9 cellular contexts compared by ENCODE assay signal in genomic region chr17:38797828-38798227, GRCh38. TPM values are rescaled to one million over a fixed set of nuclear protein-coding genes. Genes with fewer than 3 reads are reported as not detected.
DNase-seq lines count a peak whose midpoint lies in the region; ATAC-seq and TF ChIP-seq lines count a peak whose summit lies in the region.
"Had no signal": no experiment of that assay in that cellular context is flagged by ENCODE, and none has a peak within 500 bp of the region (broad histone marks: within the 10 kb centered on the region; RNA-seq: fewer than 3 reads in every experiment).

No MANE protein-coding gene starts in this region.

- H3K36me3 Mint-ChIP-seq in activated CD4-positive, alpha-beta T cell treated with anti-CD3 and anti-CD28 coated beads for 36 hours (ENCODE audit: low read depth), result peaks cover 38% of the 10 kb centered on the region
- H3K36me3 Mint-ChIP-seq in activated T-helper 17 cell treated with anti-CD3 and anti-CD28 coated beads, Interleukin-2, amount 50 U/mL, for 72 hours (ENCODE audit: low read depth), result peaks cover 69% of the 10 kb centered on the region

- intact Hi-C loops in activated CD4-positive, alpha-beta T cell treated with anti-CD3 and anti-CD28 coated beads for 36 hours (cut with DNase I, micrococcal nuclease), result loop anchor here (2.0 kb wide), 2 partner anchors 45 to 1189 kb away; partner anchors contain the start of genes PSMB3 (in 1 of the 2) and SYNRG (in 1 of the 2)

- TF ChIP-seq CTCF in GM10266 (IDR thresholded peaks at IDR 0.05; ENCODE audit: control insufficient read depth, insufficient read depth, low read depth, missing control alignments), result no peak

- H3K4me1 ChIP-seq in iPS-18a (ENCODE audit: control insufficient read depth, low read depth, low read length), result peaks cover 19% of the 10 kb centered on the region

- no peak overlapping the region for H3K27ac ChIP-seq in iPS-18a (ENCODE audit: low read length)

- H3K9me3 ChIP-seq in iPS-18a (ENCODE audit: control insufficient read depth, low read depth, low read length), result no peaks in the 10 kb centered on the region

- POLR2A ChIA-PET in activated CD4-positive, alpha-beta T cell treated with anti-CD3 and anti-CD28 coated beads for 36 hours (lab: Charles Lee), result interaction anchor here (0.5 kb wide), 1 partner anchor 667 kb away, joined by 6 read pairs; no protein-coding TSS in a partner anchor
- POLR2A ChIA-PET in HEK293T (lab: Yijun Ruan, JAX), result interaction anchor here (2.1 kb wide), 1 partner anchor 46 kb away, joined by 8 read pairs; the partner anchor contains the start of gene PSMB3

- H3K4me3 ChIP-seq in iPS-18a (ENCODE audit: low read length), result peak overlapping the region; percentile 69

- peak overlapping the region; percentile 99 for H3K4me3 Mint-ChIP-seq in activated CD4-positive, alpha-beta T cell treated with anti-CD3 and anti-CD28 coated beads for 36 hours
- peak overlapping the region; percentile 94 for H3K4me3 Mint-ChIP-seq in activated T-helper 17 cell treated with anti-CD3 and anti-CD28 coated beads, Interleukin-2, amount 50 U/mL, for 72 hours
- peak overlapping the region; percentile 90 to 96 for H3K4me3 Mint-ChIP-seq in stimulated activated naive CD8-positive, alpha-beta T cell treated with anti-CD3 and anti-CD28 coated beads, Interleukin-15, amount 100 ng/mL, for 72 hours

- no peak for ATAC-seq in activated CD4-positive, alpha-beta T cell treated with anti-CD3 and anti-CD28 coated beads for 36 hours
- no peak for ATAC-seq in activated T-helper 17 cell treated with anti-CD3 and anti-CD28 coated beads, Interleukin-2, amount 50 U/mL, for 72 hours (replicated peaks)
- ATAC-seq in stimulated activated naive CD8-positive, alpha-beta T cell treated with anti-CD3 and anti-CD28 coated beads, Interleukin-15, amount 100 ng/mL, for 72 hours, result no peak

- peaks cover 36% of the 10 kb centered on the region for H3K4me1 Mint-ChIP-seq in activated CD4-positive, alpha-beta T cell treated with anti-CD3 and anti-CD28 coated beads for 36 hours
- H3K4me1 Mint-ChIP-seq in activated T-helper 17 cell treated with anti-CD3 and anti-CD28 coated beads, Interleukin-2, amount 50 U/mL, for 72 hours, result peaks cover 38% of the 10 kb centered on the region
- peaks cover 51% of the 10 kb centered on the region for H3K4me1 Mint-ChIP-seq in stimulated activated naive CD8-positive, alpha-beta T cell treated with anti-CD3 and anti-CD28 coated beads, Interleukin-15, amount 100 ng/mL, for 72 hours

- no peaks in the 10 kb centered on the region for H3K9me3 Mint-ChIP-seq in activated CD4-positive, alpha-beta T cell treated with anti-CD3 and anti-CD28 coated beads for 36 hours (ENCODE audit: low read depth)
- no peaks in the 10 kb centered on the region for H3K9me3 Mint-ChIP-seq in activated T-helper 17 cell treated with anti-CD3 and anti-CD28 coated beads, Interleukin-2, amount 50 U/mL, for 72 hours
- no peaks in the 10 kb centered on the region for H3K9me3 Mint-ChIP-seq in stimulated activated naive CD8-positive, alpha-beta T cell treated with anti-CD3 and anti-CD28 coated beads, Interleukin-15, amount 100 ng/mL, for 72 hours

- H3K36me3 ChIP-seq in iPS-18a (ENCODE audit: control insufficient read depth, low read depth, low read length), result peaks cover 33% of the 10 kb centered on the region

- DNase-seq in activated CD4-positive, alpha-beta T cell treated with anti-CD3 and anti-CD28 coated beads for 36 hours, result no peak
- no peak for DNase-seq in activated CD4-positive, alpha-beta T cell treated with anti-CD3 and anti-CD28 coated beads for 4 hours
- DNase-seq in stimulated activated naive CD8-positive, alpha-beta T cell treated with anti-CD3 and anti-CD28 coated beads, Interleukin-15, amount 100 ng/mL, for 72 hours, result no peak
- DNase-seq in GM10266 (ENCODE audit: extremely low spot score) (no peak), HEK293T (ENCODE audit: extremely low spot score) (no peak), AML-193 (lab: John Stamatoyannopoulos, UW) (no peak)
- DNase-seq: C1 segment of cervical spinal cord had no signal

- no peak overlapping the region for H3K9ac ChIP-seq in iPS-18a (ENCODE audit: low read length)

- no peaks in the 10 kb centered on the region for H3K27me3 Mint-ChIP-seq in activated CD4-positive, alpha-beta T cell treated with anti-CD3 and anti-CD28 coated beads for 36 hours
- no peaks in the 10 kb centered on the region for H3K27me3 Mint-ChIP-seq in activated T-helper 17 cell treated with anti-CD3 and anti-CD28 coated beads, Interleukin-2, amount 50 U/mL, for 72 hours
- no peaks in the 10 kb centered on the region for H3K27me3 Mint-ChIP-seq in stimulated activated naive CD8-positive, alpha-beta T cell treated with anti-CD3 and anti-CD28 coated beads, Interleukin-15, amount 100 ng/mL, for 72 hours

- CTCF ChIA-PET in activated CD4-positive, alpha-beta T cell treated with anti-CD3 and anti-CD28 coated beads for 36 hours (lab: Charles Lee), result interaction anchor here (0.5 to 1.3 kb wide), 7 partner anchors 20 to 467 kb away, joined by 3 to 6 read pairs (median 3); no protein-coding TSS in a partner anchor
- CTCF ChIA-PET in HEK293T (lab: Yijun Ruan, JAX), result no interaction called here

- H3K27me3 ChIP-seq in iPS-18a (ENCODE audit: control insufficient read depth, insufficient read depth, low read length), result no peaks in the 10 kb centered on the region

- H3K27ac Mint-ChIP-seq in activated CD4-positive, alpha-beta T cell treated with anti-CD3 and anti-CD28 coated beads for 36 hours, result peak overlapping the region; percentile 94
- H3K27ac Mint-ChIP-seq in activated T-helper 17 cell treated with anti-CD3 and anti-CD28 coated beads, Interleukin-2, amount 50 U/mL, for 72 hours, result peak overlapping the region; percentile 93
- H3K27ac Mint-ChIP-seq in stimulated activated naive CD8-positive, alpha-beta T cell treated with anti-CD3 and anti-CD28 coated beads, Interleukin-15, amount 100 ng/mL, for 72 hours, result peak overlapping the region; percentile 81 to 91

TF ChIP-seq in HEK293T, 16 proteins besides CTCF, POLR2A, EP300 and RAD21:
- no peak for TF ChIP-seq ZNF384 (IDR thresholded peaks at IDR 0.05)
- TF ChIP-seq FOXK2 (IDR thresholded peaks at IDR 0.05), result no peak
- no peak for TF ChIP-seq SUZ12 (IDR thresholded peaks at IDR 0.05)
- TF ChIP-seq HDGF (IDR thresholded peaks at IDR 0.05; ENCODE audit: borderline replicate concordance), result no peak
- TF ChIP-seq BHLHE40 (IDR thresholded peaks at IDR 0.05; ENCODE audit: borderline replicate concordance), result no peak
- TF ChIP-seq NFRKB (IDR thresholded peaks at IDR 0.05), result no peak
- no peak for TF ChIP-seq LEF1 (IDR thresholded peaks at IDR 0.05; ENCODE audit: borderline replicate concordance)
- TF ChIP-seq L3MBTL2 (conservative IDR thresholded peaks at IDR 0.05), result no peak
- no peak for TF ChIP-seq FOXA1 (IDR thresholded peaks at IDR 0.05)
- no peak for TF ChIP-seq PKNOX1 (IDR thresholded peaks at IDR 0.05)
- TF ChIP-seq TARDBP (IDR thresholded peaks at IDR 0.05), result no peak
- TF ChIP-seq ELF4 (IDR thresholded peaks at IDR 0.05), result no peak
- no peak for TF ChIP-seq SP1 (IDR thresholded peaks at IDR 0.05)
- no peak for TF ChIP-seq FOXM1 (IDR thresholded peaks at IDR 0.05; ENCODE audit: borderline replicate concordance)
- no peak for TF ChIP-seq ARNT (IDR thresholded peaks at IDR 0.05)
- TF ChIP-seq CTBP1 (IDR thresholded peaks at IDR 0.05; ENCODE audit: borderline replicate concordance), result no peak

RNA-seq across cellular contexts. Expression of gene PIP4K2B, which starts 1.5 kb away (rescaled TPM):
- total RNA-seq in activated CD4-positive, alpha-beta T cell treated with anti-CD3 and anti-CD28 coated beads for 36 hours, result 10 to 100 TPM; 36.3 to 41.6 TPM
- 10 to 100 TPM; 37.1 to 43.8 TPM for total RNA-seq in activated T-helper 17 cell treated with anti-CD3 and anti-CD28 coated beads, Interleukin-2, amount 50 U/mL, for 72 hours

RNA-seq across cellular contexts. Expression of gene CWC25, which starts 27.3 kb away (rescaled TPM):
- 10 to 100 TPM; 23.3 to 24.0 TPM for total RNA-seq in activated CD4-positive, alpha-beta T cell treated with anti-CD3 and anti-CD28 coated beads for 36 hours
- 10 to 100 TPM; 28.1 to 37.1 TPM for total RNA-seq in activated T-helper 17 cell treated with anti-CD3 and anti-CD28 coated beads, Interleukin-2, amount 50 U/mL, for 72 hours

RNA-seq across cellular contexts. Expression of gene PSMB3, which starts 45.3 kb away (rescaled TPM):
- total RNA-seq in activated CD4-positive, alpha-beta T cell treated with anti-CD3 and anti-CD28 coated beads for 36 hours, result 100 to 1,000 TPM; 337 to 396 TPM
- total RNA-seq in activated T-helper 17 cell treated with anti-CD3 and anti-CD28 coated beads, Interleukin-2, amount 50 U/mL, for 72 hours, result 100 to 1,000 TPM; 235 to 375 TPM

RNA-seq across cellular contexts. Expression of gene PCGF2, which starts 49.7 kb away (rescaled TPM):
- total RNA-seq in activated CD4-positive, alpha-beta T cell treated with anti-CD3 and anti-CD28 coated beads for 36 hours, result 1 to 10 TPM; 1.6 to 1.7 TPM
- total RNA-seq in activated T-helper 17 cell treated with anti-CD3 and anti-CD28 coated beads, Interleukin-2, amount 50 U/mL, for 72 hours, result 1 to 10 TPM; 1.6 to 4.3 TPM

RNA-seq across cellular contexts. Expression of gene RPL23, which starts 55.7 kb away (rescaled TPM):
- 1,000 to 10,000 TPM; 1,886 to 1,896 TPM for total RNA-seq in activated CD4-positive, alpha-beta T cell treated with anti-CD3 and anti-CD28 coated beads for 36 hours
- total RNA-seq in activated T-helper 17 cell treated with anti-CD3 and anti-CD28 coated beads, Interleukin-2, amount 50 U/mL, for 72 hours, result 1,000 to 10,000 TPM; 1,686 to 2,077 TPM
